Comparison of ENCODE assay signal across 20 cellular contexts in the genomic region with DNA sequence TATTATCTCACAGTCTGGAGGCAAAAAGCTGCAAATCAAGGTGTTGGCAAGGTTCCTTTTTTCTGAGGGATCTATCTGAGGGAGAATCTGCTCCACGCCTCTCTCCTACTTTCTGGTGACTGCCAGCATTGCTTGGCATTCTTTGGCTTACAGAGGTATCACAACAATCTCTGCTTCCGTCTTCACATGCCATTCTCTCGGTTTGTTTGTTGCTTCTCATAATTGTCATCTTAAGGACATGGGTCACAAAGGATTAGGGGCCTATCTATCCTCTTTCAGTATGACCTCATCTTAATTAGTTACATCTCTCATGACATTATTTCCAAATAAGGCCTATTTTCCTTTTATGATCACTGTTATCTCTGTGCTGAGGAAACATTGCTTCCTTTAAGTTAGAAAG.
"Had no signal": no experiment of that assay in that cellular context is flagged by ENCODE, and none has a peak within 500 bp of the region (broad histone marks: within the 10 kb centered on the region; RNA-seq: fewer than 3 reads in every experiment).

No MANE protein-coding gene starts in this region.

- H3K79me2 ChIP-seq: hepatocyte had no signal

- H3K27me3 ChIP-seq: esophagus muscularis mucosa, hepatocyte, right atrium auricular region, tibial nerve, uterus had no signal

- H3K9me3 ChIP-seq: esophagus muscularis mucosa, uterus had no signal

- H3K4me3 ChIP-seq: esophagus muscularis mucosa, hepatocyte, right atrium auricular region, tibial nerve, uterus had no signal

- H3K27me3 Mint-ChIP-seq: activated CD4-positive, alpha-beta memory T cell treated with anti-CD3 and anti-CD28 coated beads for 36 hours; activated naive CD8-positive, alpha-beta T cell; progenitor cell of endocrine pancreas; stimulated activated naive CD8-positive, alpha-beta T cell treated with anti-CD3 and anti-CD28 coated beads, Interleukin-15, Interleukin-2, amounts not matched to agents 100 ng/mL and 50 ng/mL, for 24 hours had no signal

- H3K4me1 ChIP-seq: esophagus muscularis mucosa, right atrium auricular region, tibial nerve, uterus had no signal

- H3K9me3 Mint-ChIP-seq: WTC11 had no signal

- H3K4me3 Mint-ChIP-seq: activated CD4-positive, alpha-beta memory T cell treated with anti-CD3 and anti-CD28 coated beads for 36 hours; activated naive CD8-positive, alpha-beta T cell; stimulated activated naive CD8-positive, alpha-beta T cell treated with anti-CD3 and anti-CD28 coated beads, Interleukin-15, Interleukin-2, amounts not matched to agents 100 ng/mL and 50 ng/mL, for 24 hours; WTC11 had no signal

- H3K36me3 Mint-ChIP-seq: activated CD4-positive, alpha-beta memory T cell treated with anti-CD3 and anti-CD28 coated beads for 36 hours; activated naive CD8-positive, alpha-beta T cell; WTC11 had no signal

- ATAC-seq: left lobe of liver, WTC11 had no signal

- H2AFZ ChIP-seq: hepatocyte had no signal

- H3K27ac Mint-ChIP-seq: activated CD4-positive, alpha-beta memory T cell treated with anti-CD3 and anti-CD28 coated beads for 36 hours; activated naive CD8-positive, alpha-beta T cell; progenitor cell of endocrine pancreas; stimulated activated naive CD8-positive, alpha-beta T cell treated with anti-CD3 and anti-CD28 coated beads, Interleukin-15, Interleukin-2, amounts not matched to agents 100 ng/mL and 50 ng/mL, for 24 hours; WTC11 had no signal

- H3K4me1 Mint-ChIP-seq: WTC11 had no signal

- FAIRE-seq: bronchial epithelial cell had no signal

- H3K36me3 ChIP-seq: esophagus muscularis mucosa, right atrium auricular region, tibial nerve, uterus had no signal

- H3K27ac ChIP-seq: esophagus muscularis mucosa, hepatocyte, right atrium auricular region, tibial nerve, uterus had no signal

- DNase-seq: activated CD4-positive, alpha-beta memory T cell treated with anti-CD3 and anti-CD28 coated beads for 36 hours; activated CD4-positive, alpha-beta T cell treated with anti-CD3 and anti-CD28 coated beads for 4 hours; cerebellar nuclear complex; cortex of kidney; effector CD8-positive, alpha-beta T cell; islet precursor cell; midbrain; occipital lobe; T-helper 2 cell; uterus had no signal

- H3K4me2 ChIP-seq: hepatocyte had no signal
